Comparison of ENCODE assay signal across 30 cellular contexts in the genomic region with DNA sequence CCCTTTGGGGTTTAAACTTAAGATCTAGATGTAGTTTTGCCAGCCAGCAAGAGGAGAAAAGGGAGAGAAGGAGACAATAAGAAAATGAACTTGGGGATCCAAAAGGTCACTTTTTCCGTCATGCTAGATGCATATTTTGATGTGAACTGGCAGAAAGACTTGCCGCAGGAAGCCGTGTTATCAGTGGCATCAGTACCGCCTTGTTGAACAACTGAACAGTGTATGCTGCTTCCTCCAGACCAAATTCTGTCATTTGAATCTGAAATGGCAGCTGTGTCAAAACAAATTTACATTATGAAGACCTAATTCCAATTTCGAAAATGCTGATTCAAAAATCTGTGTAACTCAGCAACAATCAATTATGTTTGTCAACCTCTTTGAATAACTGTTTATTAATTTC. TPM values are rescaled to one million over a fixed set of nuclear protein-coding genes. Genes with fewer than 3 reads are reported as not detected.
"Had no signal": no experiment of that assay in that cellular context is flagged by ENCODE, and none has a peak within 500 bp of the region (broad histone marks: within the 10 kb centered on the region; RNA-seq: fewer than 3 reads in every experiment).

No MANE protein-coding gene starts in this region.

- DNase-seq: activated CD4-positive, alpha-beta memory T cell treated with anti-CD3 and anti-CD28 coated beads, Interleukin-2, amount 10 ng/mL, durations not matched to agents 7 days and 5 days; activated CD4-positive, alpha-beta T cell treated with anti-CD3 and anti-CD28 coated beads for 1 hour; activated CD4-positive, alpha-beta T cell treated with anti-CD3 and anti-CD28 coated beads for 36 hours; activated CD4-positive, alpha-beta T cell treated with anti-CD3 and anti-CD28 coated beads for 48 hours; activated CD4-positive, alpha-beta T cell treated with anti-CD3 and anti-CD28 coated beads, Interleukin-2, amount 10 ng/mL, durations not matched to agents 7 days and 5 days; activated CD4-positive, alpha-beta T cell treated with anti-CD3 and anti-CD28 coated beads, Interleukin-2, amount 50 U/mL, for 48 hours; activated CD4-positive, CD25-positive, alpha-beta regulatory T cell; activated CD8-positive, alpha-beta memory T cell treated with anti-CD3 and anti-CD28 coated beads for 24 hours; activated CD8-positive, alpha-beta memory T cell treated with anti-CD3 and anti-CD28 coated beads, Interleukin-2, amount 10 ng/mL, durations not matched to agents 7 days and 5 days; activated CD8-positive, alpha-beta memory T cell treated with anti-CD3 and anti-CD28 coated beads, Interleukin-2, amount 50 U/mL, for 48 hours; activated CD8-positive, alpha-beta T cell treated with anti-CD3 and anti-CD28 coated beads, Interleukin-2, amount 10 ng/mL, durations not matched to agents 7 days and 5 days; activated effector memory CD4-positive, alpha-beta T cell treated with Interleukin-2 at 50 U/mL for 16 hours; activated gamma-delta T cell; activated naive CD4-positive, alpha-beta T cell treated with anti-CD3 and anti-CD28 coated beads, Interleukin-2, amount 10 ng/mL, durations not matched to agents 7 days and 5 days; activated naive CD4-positive, alpha-beta T cell treated with Interleukin-2 at 50 U/mL for 16 hours; activated naive CD8-positive, alpha-beta T cell treated with anti-CD3 and anti-CD28 coated beads, Interleukin-2, amount 10 ng/mL, durations not matched to agents 7 days and 5 days; activated naive CD8-positive, alpha-beta T cell treated with anti-CD3 and anti-CD28 coated beads, Interleukin-2, amount 50 U/mL, for 24 hours; activated T-cell treated with anti-CD3 and anti-CD28 coated beads, Interleukin-2, amount 50 U/mL, for 24 hours; activated T-cell treated with anti-CD3 and anti-CD28 coated beads, Interleukin-2, amount 50 U/mL, for 48 hours; amygdala; anterior cingulate cortex; caudate nucleus; cerebellar nuclear complex; T-helper 9 cell; WERI-Rb-1 had no signal

- H3K27ac ChIP-seq: ascending aorta, cardiac muscle cell, WERI-Rb-1 had no signal

- ATAC-seq: activated CD4-positive, alpha-beta T cell treated with anti-CD3 and anti-CD28 coated beads for 36 hours; activated CD4-positive, CD25-positive, alpha-beta regulatory T cell treated with anti-CD3 and anti-CD28 coated beads, Interleukin-2, amount 50 U/mL, for 24 hours; activated CD8-positive, alpha-beta memory T cell treated with anti-CD3 and anti-CD28 coated beads, Interleukin-2, amount 10 ng/mL, durations not matched to agents 7 days and 5 days; activated CD8-positive, alpha-beta T cell treated with anti-CD3 and anti-CD28 coated beads, Interleukin-2, amount 10 ng/mL, durations not matched to agents 7 days and 5 days; activated naive CD8-positive, alpha-beta T cell treated with anti-CD3 and anti-CD28 coated beads, Interleukin-2, amount 50 U/mL, for 24 hours; WTC11 had no signal

- H3K9me3 ChIP-seq: ascending aorta had no signal

- H3K27me3 ChIP-seq: ascending aorta, cardiac muscle cell had no signal

- H3K4me1 ChIP-seq: ascending aorta had no signal

- H3K36me3 ChIP-seq: ascending aorta, cardiac muscle cell, WERI-Rb-1 had no signal

- H3K4me3 ChIP-seq: ascending aorta, cardiac muscle cell had no signal

RNA-seq across cellular contexts. Expression of gene TMEM200C, which starts 42.1 kb away (rescaled TPM):
- total RNA-seq: activated CD4-positive, alpha-beta memory T cell treated with anti-CD3 and anti-CD28 coated beads, Interleukin-2, amount 10 ng/mL, durations not matched to agents 7 days and 5 days; activated CD4-positive, alpha-beta T cell treated with anti-CD3 and anti-CD28 coated beads for 36 hours; activated CD4-positive, alpha-beta T cell treated with anti-CD3 and anti-CD28 coated beads, Interleukin-2, amount 10 ng/mL, durations not matched to agents 7 days and 5 days; activated CD8-positive, alpha-beta memory T cell treated with anti-CD3 and anti-CD28 coated beads, Interleukin-2, amount 10 ng/mL, durations not matched to agents 7 days and 5 days; activated CD8-positive, alpha-beta T cell treated with anti-CD3 and anti-CD28 coated beads, Interleukin-2, amount 10 ng/mL, durations not matched to agents 7 days and 5 days; activated naive CD8-positive, alpha-beta T cell treated with anti-CD3 and anti-CD28 coated beads, Interleukin-2, amount 10 ng/mL, durations not matched to agents 7 days and 5 days; activated T-helper 2 cell treated with anti-CD3 and anti-CD28 coated beads, Interferon-gamma antibody, Interleukin-2, Interleukin-4, amounts not matched to agents 10 μg/mL and 5 μg/mL and 100 μg/mL, durations not matched to agents 14 hours and 24 hours and 36 hours had no signal
